Comparison of ENCODE assay signal across 18 cellular contexts in the genomic region with DNA sequence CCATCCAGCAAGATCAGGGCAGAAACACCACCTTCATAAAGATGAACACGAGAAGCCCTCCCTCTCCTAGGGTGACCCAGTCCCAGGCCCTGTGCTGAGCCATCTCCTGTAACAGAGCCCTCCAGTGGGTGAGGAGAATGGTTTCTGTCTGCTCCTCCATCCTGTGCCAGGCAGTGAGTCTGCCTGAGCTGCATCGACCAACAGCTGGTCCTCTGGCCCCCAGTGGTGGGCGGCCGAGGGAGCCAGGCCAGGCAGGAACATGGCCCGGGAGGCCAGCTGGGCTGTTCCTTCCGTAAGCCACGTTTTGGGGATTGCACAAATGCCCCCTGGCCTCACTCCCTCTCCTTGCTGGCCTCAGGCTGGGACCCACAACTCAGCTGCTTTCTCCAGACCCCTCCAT.
DNase-seq lines count a peak whose midpoint lies in the region; ATAC-seq, FAIRE-seq and TF ChIP-seq lines count a peak whose summit lies in the region.
"Had no signal": no experiment of that assay in that cellular context is flagged by ENCODE, and none has a peak within 500 bp of the region (broad histone marks: within the 10 kb centered on the region; RNA-seq: fewer than 3 reads in every experiment).

No MANE protein-coding gene starts in this region.

- H3K9me3 ChIP-seq in esophagus muscularis mucosa (no peaks in the 10 kb centered on the region), upper lobe of left lung (no peaks in the 10 kb centered on the region)
- H3K9me3 ChIP-seq: BE2C had no signal

- 76% methylated on average over 7 of the region's 7 CpGs for WGBS in esophagus muscularis mucosa
- 54 to 85% methylated on average over 7 of the region's 7 CpGs for WGBS in upper lobe of left lung, 2 donors

- peaks cover 34% of the 10 kb centered on the region for H3K4me1 Mint-ChIP-seq in osteocyte (ENCODE audit: unreplicated experiment)

- DNase-seq in left cardiac atrium (no peak), Right ventricle myocardium inferior (ENCODE audit: missing footprints) (no peak), esophagus muscularis mucosa (ENCODE audit: extremely low spot score) (no peak), osteocyte (ENCODE audit: extremely low spot score, unreplicated experiment) (peak; percentile 78), upper lobe of left lung (peak in 1 of 2 donors; percentile 56), frontal cortex (ENCODE audit: low spot score in 2 of 2) (no peak), NK-92 (lab: John Stamatoyannopoulos, UW; ENCODE audit: unreplicated experiment) (no peak), posterior vena cava (ENCODE audit: low spot score) (no peak)
- DNase-seq: 8988T; BE2C; CD8-positive, alpha-beta T cell; DMS79 treated with DMSO at 0.1 percent for 48 hours; GOT3; NCI-H1048; NCI-H1436 treated with DMSO at 0.1 percent for 48 hours; NCI-H2171 treated with DMSO at 0.1 percent for 48 hours; NCI-H446 treated with DMSO at 0.1 percent for 48 hours had no signal

- H3K4me1 ChIP-seq in esophagus muscularis mucosa (peaks cover 63 to 91% (median 78%) of the 10 kb centered on the region in 4 donors), upper lobe of left lung (peaks cover 18 to 43% (median 22%) of the 10 kb centered on the region in 4 donors)
- H3K4me1 ChIP-seq: BE2C had no signal

- no peak for TF ChIP-seq EP300 in esophagus muscularis mucosa (IDR thresholded peaks at IDR 0.05)
- no peak for TF ChIP-seq EP300 in upper lobe of left lung (IDR thresholded peaks at IDR 0.05)

- H3K36me3 ChIP-seq in esophagus muscularis mucosa (peaks cover 0 to 6% (median 0%) of the 10 kb centered on the region in 4 donors), upper lobe of left lung (no peaks in the 10 kb centered on the region)
- H3K36me3 ChIP-seq: BE2C had no signal

- H3K36me3 Mint-ChIP-seq in osteocyte (ENCODE audit: unreplicated experiment), result peaks cover 5% of the 10 kb centered on the region
- H3K36me3 Mint-ChIP-seq: CD8-positive, alpha-beta T cell had no signal

- no peak for TF ChIP-seq POLR2A in esophagus muscularis mucosa (IDR thresholded peaks at IDR 0.05; ENCODE audit: low read depth)
- TF ChIP-seq POLR2A in upper lobe of left lung (IDR thresholded peaks at IDR 0.05), result no peak

- peak overlapping the region; percentile 62 to 70 (median 66) for H3K27ac ChIP-seq in esophagus muscularis mucosa (replicated peaks in 1 of 4)
- H3K27ac ChIP-seq in upper lobe of left lung, result peak overlapping the region; percentile 1 to 68 (median 54)

- TF ChIP-seq CTCF in esophagus muscularis mucosa (IDR thresholded peaks at IDR 0.05) (no peak), osteocyte (IDR thresholded peaks at IDR 0.05) (no peak), upper lobe of left lung (IDR thresholded peaks at IDR 0.05) (no peak)

- H3K27ac Mint-ChIP-seq in osteocyte (ENCODE audit: unreplicated experiment), result no peak overlapping the region
- H3K27ac Mint-ChIP-seq: CD8-positive, alpha-beta T cell had no signal

- intact Hi-C loops in left cardiac atrium (cut with DNase I), result no loop called here
- intact Hi-C loops in Right ventricle myocardium inferior (cut with DNase I), result no loop called here
- intact Hi-C loops in esophagus muscularis mucosa (cut with DNase I), result no loop called here
- intact Hi-C loops in posterior vena cava (cut with DNase I), result no loop called here

- peak; percentile 19 to 31 for ATAC-seq in left cardiac atrium
- no peak for ATAC-seq in Right ventricle myocardium inferior
- ATAC-seq in upper lobe of left lung (ENCODE audit: low FRiP score in 2 of 2), result no peak
- ATAC-seq: CD8-positive, alpha-beta T cell; Panc1 had no signal

- no peak overlapping the region for H3K4me3 ChIP-seq in esophagus muscularis mucosa
- no peak overlapping the region for H3K4me3 ChIP-seq in upper lobe of left lung

- no peak overlapping the region for H3K4me3 Mint-ChIP-seq in osteocyte (ENCODE audit: unreplicated experiment)
- H3K4me3 Mint-ChIP-seq: CD8-positive, alpha-beta T cell had no signal

- no peaks in the 10 kb centered on the region for H3K9me3 Mint-ChIP-seq in osteocyte (ENCODE audit: unreplicated experiment)
- H3K9me3 Mint-ChIP-seq: CD8-positive, alpha-beta T cell had no signal

- H3K27me3 Mint-ChIP-seq in osteocyte (ENCODE audit: unreplicated experiment), result no peaks in the 10 kb centered on the region

- no peaks in the 10 kb centered on the region for H3K27me3 ChIP-seq in esophagus muscularis mucosa
- H3K27me3 ChIP-seq in upper lobe of left lung, result no peaks in the 10 kb centered on the region

- FAIRE-seq in frontal cortex (lab: Jason Lieb, UNC), result no peak

Comparison
In these comparisons a context has a peak if more than half of its experiments do, and no peak if none do; other contexts are left out.
1. ATAC-seq: peak in left cardiac atrium (2 of 2); none in Right ventricle myocardium inferior (single experiment) and upper lobe of left lung (0 of 2).